1 cellular context compared by ENCODE assay signal in genomic region chr2:264493-265468, GRCh38.
TF ChIP-seq lines count a peak whose summit lies in the region.

Gene ACP1, plus strand, starts transcription at chr2:264947. Its CDS starts 18 bp downstream, at chr2:264965.

TF ChIP-seq in HepG2, 621 proteins besides CTCF, POLR2A, EP300 and RAD21 (continued from another document and continues in another):
- TF ChIP-seq, protein P1, sequence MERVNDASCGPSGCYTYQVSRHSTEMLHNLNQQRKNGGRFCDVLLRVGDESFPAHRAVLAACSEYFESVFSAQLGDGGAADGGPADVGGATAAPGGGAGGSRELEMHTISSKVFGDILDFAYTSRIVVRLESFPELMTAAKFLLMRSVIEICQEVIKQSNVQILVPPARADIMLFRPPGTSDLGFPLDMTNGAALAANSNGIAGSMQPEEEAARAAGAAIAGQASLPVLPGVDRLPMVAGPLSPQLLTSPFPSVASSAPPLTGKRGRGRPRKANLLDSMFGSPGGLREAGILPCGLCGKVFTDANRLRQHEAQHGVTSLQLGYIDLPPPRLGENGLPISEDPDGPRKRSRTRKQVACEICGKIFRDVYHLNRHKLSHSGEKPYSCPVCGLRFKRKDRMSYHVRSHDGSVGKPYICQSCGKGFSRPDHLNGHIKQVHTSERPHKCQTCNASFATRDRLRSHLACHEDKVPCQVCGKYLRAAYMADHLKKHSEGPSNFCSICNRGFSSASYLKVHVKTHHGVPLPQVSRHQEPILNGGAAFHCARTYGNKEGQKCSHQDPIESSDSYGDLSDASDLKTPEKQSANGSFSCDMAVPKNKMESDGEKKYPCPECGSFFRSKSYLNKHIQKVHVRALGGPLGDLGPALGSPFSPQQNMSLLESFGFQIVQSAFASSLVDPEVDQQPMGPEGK (CRISPR knock-in tag; IDR thresholded peaks at IDR 0.05): peak; percentile 68
- TF ChIP-seq, protein P2, sequence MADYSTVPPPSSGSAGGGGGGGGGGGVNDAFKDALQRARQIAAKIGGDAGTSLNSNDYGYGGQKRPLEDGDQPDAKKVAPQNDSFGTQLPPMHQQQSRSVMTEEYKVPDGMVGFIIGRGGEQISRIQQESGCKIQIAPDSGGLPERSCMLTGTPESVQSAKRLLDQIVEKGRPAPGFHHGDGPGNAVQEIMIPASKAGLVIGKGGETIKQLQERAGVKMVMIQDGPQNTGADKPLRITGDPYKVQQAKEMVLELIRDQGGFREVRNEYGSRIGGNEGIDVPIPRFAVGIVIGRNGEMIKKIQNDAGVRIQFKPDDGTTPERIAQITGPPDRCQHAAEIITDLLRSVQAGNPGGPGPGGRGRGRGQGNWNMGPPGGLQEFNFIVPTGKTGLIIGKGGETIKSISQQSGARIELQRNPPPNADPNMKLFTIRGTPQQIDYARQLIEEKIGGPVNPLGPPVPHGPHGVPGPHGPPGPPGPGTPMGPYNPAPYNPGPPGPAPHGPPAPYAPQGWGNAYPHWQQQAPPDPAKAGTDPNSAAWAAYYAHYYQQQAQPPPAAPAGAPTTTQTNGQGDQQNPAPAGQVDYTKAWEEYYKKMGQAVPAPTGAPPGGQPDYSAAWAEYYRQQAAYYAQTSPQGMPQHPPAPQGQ (CRISPR knock-in tag; IDR thresholded peaks at IDR 0.05; ENCODE audit: borderline replicate concordance): no peak; the same call in 1 of the 2 replicates
- TF ChIP-seq CENPBD1 (CRISPR knock-in tag; IDR thresholded peaks at IDR 0.05; ENCODE audit: borderline replicate concordance, low read depth) (no peak), ZSCAN21 (CRISPR knock-in tag; IDR thresholded peaks at IDR 0.05; ENCODE audit: borderline replicate concordance) (peak; percentile 65; the same call in 1 of the 2 replicates), HES4 (CRISPR knock-in tag; IDR thresholded peaks at IDR 0.05; ENCODE audit: borderline replicate concordance) (peak; percentile 71; the same call in 1 of the 2 replicates), KDM6A (CRISPR knock-in tag; IDR thresholded peaks at IDR 0.05; ENCODE audit: low read depth) (peak; percentile 9; the same call in 1 of the 2 replicates), ZEB1 (IDR thresholded peaks at IDR 0.05; ENCODE audit: insufficient replicate concordance, low read depth) (peak; percentile 100), TBX2 (CRISPR knock-in tag; IDR thresholded peaks at IDR 0.05; ENCODE audit: borderline replicate concordance) (peak; percentile 78; the same call in 1 of the 2 replicates), POLR2AphosphoS5 (IDR thresholded peaks at IDR 0.05; ENCODE audit: low read depth, low read length) (peak; percentile 94), MBD4 (IDR thresholded peaks at IDR 0.05; ENCODE audit: borderline replicate concordance, low read length) (no peak), ZNF768 (CRISPR knock-in tag; IDR thresholded peaks at IDR 0.05) (peak; percentile 74; the same call in 1 of the 2 replicates), GATAD2A (CRISPR knock-in tag; IDR thresholded peaks at IDR 0.05) (0 out of 2 replicates have a peak, but pooled peaks have one; percentile 7), KMT2A (CRISPR knock-in tag; IDR thresholded peaks at IDR 0.05) (peak; percentile 91), CBX5 (CRISPR knock-in tag; IDR thresholded peaks at IDR 0.05; ENCODE audit: borderline replicate concordance) (no peak), SRSF4 (IDR thresholded peaks at IDR 0.05; ENCODE audit: low read depth, low read length, poor library complexity, severe bottlenecking) (no peak), RBFOX2 (IDR thresholded peaks at IDR 0.05; ENCODE audit: low read depth, low read length) (peak; percentile 99), ZMYM2 (CRISPR knock-in tag; IDR thresholded peaks at IDR 0.05) (no peak), MAFG (CRISPR knock-in tag; IDR thresholded peaks at IDR 0.05) (no peak), ZNF572 (CRISPR knock-in tag; IDR thresholded peaks at IDR 0.05) (peak; percentile 61; the same call in 1 of the 2 replicates), ZNF263 (CRISPR knock-in tag; IDR thresholded peaks at IDR 0.05) (0 out of 2 replicates have a peak, but pooled peaks have one; percentile 42), FOXC1 (CRISPR knock-in tag; IDR thresholded peaks at IDR 0.05; ENCODE audit: borderline replicate concordance) (no peak), ZNF530 (CRISPR knock-in tag; IDR thresholded peaks at IDR 0.05; ENCODE audit: low read depth) (0 out of 2 replicates have a peak, but pooled peaks have one; percentile 61), ZNF253 (CRISPR knock-in tag; IDR thresholded peaks at IDR 0.05; ENCODE audit: borderline replicate concordance) (peak; percentile 64; the same call in 1 of the 2 replicates), ZBTB3 (CRISPR knock-in tag; IDR thresholded peaks at IDR 0.05; ENCODE audit: borderline replicate concordance, low read depth) (no peak; the same call in 1 of the 2 replicates), ZNF790 (CRISPR knock-in tag; IDR thresholded peaks at IDR 0.05; ENCODE audit: borderline replicate concordance) (no peak), XRCC5 (optimal IDR thresholded peaks at IDR 0.05; ENCODE audit: low read length) (peak; percentile 79), ZNF703 (CRISPR knock-in tag; IDR thresholded peaks at IDR 0.05; ENCODE audit: borderline replicate concordance) (no peak), EED (CRISPR knock-in tag; IDR thresholded peaks at IDR 0.05) (no peak), ZNF547 (CRISPR knock-in tag; IDR thresholded peaks at IDR 0.05) (peak; percentile 89; the same call in 1 of the 2 replicates), MAFF (IDR thresholded peaks at IDR 0.05; ENCODE audit: low read depth, low read length) (no peak), XBP1 (CRISPR knock-in tag; IDR thresholded peaks at IDR 0.05) (no peak), NFE2L2 (IDR thresholded peaks at IDR 0.05; ENCODE audit: low read length) (no peak), ZNF713 (CRISPR knock-in tag; IDR thresholded peaks at IDR 0.05) (no peak), NFYC (CRISPR knock-in tag; IDR thresholded peaks at IDR 0.05) (peak; percentile 21; the same call in 1 of the 2 replicates)
- TF ChIP-seq, protein P3, sequence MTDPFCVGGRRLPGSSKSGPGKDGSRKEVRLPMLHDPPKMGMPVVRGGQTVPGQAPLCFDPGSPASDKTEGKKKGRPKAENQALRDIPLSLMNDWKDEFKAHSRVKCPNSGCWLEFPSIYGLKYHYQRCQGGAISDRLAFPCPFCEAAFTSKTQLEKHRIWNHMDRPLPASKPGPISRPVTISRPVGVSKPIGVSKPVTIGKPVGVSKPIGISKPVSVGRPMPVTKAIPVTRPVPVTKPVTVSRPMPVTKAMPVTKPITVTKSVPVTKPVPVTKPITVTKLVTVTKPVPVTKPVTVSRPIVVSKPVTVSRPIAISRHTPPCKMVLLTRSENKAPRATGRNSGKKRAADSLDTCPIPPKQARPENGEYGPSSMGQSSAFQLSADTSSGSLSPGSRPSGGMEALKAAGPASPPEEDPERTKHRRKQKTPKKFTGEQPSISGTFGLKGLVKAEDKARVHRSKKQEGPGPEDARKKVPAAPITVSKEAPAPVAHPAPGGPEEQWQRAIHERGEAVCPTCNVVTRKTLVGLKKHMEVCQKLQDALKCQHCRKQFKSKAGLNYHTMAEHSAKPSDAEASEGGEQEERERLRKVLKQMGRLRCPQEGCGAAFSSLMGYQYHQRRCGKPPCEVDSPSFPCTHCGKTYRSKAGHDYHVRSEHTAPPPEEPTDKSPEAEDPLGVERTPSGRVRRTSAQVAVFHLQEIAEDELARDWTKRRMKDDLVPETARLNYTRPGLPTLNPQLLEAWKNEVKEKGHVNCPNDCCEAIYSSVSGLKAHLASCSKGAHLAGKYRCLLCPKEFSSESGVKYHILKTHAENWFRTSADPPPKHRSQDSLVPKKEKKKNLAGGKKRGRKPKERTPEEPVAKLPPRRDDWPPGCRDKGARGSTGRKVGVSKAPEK (CRISPR knock-in tag; IDR thresholded peaks at IDR 0.05; ENCODE audit: borderline replicate concordance): no peak
- TF ChIP-seq, protein P4, sequence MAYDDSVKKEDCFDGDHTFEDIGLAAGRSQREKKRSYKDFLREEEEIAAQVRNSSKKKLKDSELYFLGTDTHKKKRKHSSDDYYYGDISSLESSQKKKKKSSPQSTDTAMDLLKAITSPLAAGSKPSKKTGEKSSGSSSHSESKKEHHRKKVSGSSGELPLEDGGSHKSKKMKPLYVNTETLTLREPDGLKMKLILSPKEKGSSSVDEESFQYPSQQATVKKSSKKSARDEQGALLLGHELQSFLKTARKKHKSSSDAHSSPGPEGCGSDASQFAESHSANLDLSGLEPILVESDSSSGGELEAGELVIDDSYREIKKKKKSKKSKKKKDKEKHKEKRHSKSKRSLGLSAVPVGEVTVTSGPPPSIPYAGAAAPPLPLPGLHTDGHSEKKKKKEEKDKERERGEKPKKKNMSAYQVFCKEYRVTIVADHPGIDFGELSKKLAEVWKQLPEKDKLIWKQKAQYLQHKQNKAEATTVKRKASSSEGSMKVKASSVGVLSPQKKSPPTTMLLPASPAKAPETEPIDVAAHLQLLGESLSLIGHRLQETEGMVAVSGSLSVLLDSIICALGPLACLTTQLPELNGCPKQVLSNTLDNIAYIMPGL (CRISPR knock-in tag; IDR thresholded peaks at IDR 0.05; ENCODE audit: borderline replicate concordance in 1 of 2, low read depth in 1 of 2): peak; percentile 78 to 86
- TF ChIP-seq, protein P5, sequence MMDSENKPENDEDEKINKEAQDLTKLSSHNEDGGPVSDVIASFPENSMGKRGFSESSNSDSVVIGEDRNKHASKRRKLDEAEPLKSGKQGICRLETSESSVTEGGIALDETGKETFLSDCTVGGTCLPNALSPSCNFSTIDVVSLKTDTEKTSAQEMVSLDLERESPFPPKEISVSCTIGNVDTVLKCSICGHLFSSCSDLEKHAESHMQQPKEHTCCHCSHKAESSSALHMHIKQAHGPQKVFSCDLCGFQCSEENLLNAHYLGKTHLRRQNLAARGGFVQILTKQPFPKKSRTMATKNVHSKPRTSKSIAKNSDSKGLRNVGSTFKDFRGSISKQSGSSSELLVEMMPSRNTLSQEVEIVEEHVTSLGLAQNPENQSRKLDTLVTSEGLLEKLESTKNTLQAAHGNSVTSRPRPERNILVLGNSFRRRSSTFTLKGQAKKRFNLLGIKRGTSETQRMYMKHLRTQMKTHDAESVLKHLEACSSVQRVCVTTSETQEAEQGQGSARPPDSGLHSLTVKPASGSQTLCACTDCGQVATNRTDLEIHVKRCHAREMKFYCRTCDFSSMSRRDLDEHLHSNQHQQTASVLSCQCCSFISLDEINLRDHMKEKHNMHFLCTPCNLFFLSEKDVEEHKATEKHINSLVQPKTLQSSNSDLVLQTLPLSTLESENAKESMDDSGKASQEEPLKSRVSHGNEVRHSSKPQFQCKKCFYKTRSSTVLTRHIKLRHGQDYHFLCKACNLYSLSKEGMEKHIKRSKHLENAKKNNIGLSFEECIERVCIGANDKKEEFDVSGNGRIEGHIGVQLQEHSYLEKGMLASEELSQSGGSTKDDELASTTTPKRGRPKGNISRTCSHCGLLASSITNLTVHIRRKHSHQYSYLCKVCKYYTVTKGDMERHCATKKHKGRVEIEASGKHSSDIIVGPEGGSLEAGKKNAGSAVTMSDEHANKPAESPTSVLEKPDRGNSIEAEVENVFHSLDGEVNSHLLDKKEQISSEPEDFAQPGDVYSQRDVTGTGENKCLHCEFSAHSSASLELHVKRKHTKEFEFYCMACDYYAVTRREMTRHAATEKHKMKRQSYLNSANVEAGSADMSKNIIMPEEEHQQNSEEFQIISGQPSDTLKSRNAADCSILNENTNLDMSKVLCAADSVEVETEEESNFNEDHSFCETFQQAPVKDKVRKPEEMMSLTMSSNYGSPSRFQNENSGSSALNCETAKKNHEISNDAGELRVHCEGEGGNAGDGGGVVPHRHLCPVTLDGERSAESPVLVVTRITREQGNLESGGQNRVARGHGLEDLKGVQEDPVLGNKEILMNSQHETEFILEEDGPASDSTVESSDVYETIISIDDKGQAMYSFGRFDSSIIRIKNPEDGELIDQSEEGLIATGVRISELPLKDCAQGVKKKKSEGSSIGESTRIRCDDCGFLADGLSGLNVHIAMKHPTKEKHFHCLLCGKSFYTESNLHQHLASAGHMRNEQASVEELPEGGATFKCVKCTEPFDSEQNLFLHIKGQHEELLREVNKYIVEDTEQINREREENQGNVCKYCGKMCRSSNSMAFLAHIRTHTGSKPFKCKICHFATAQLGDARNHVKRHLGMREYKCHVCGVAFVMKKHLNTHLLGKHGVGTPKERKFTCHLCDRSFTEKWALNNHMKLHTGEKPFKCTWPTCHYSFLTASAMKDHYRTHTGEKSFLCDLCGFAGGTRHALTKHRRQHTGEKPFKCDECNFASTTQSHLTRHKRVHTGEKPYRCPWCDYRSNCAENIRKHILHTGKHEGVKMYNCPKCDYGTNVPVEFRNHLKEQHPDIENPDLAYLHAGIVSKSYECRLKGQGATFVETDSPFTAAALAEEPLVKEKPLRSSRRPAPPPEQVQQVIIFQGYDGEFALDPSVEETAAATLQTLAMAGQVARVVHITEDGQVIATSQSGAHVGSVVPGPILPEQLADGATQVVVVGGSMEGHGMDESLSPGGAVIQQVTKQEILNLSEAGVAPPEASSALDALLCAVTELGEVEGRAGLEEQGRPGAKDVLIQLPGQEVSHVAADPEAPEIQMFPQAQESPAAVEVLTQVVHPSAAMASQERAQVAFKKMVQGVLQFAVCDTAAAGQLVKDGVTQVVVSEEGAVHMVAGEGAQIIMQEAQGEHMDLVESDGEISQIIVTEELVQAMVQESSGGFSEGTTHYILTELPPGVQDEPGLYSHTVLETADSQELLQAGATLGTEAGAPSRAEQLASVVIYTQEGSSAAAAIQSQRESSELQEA (CRISPR knock-in tag; IDR thresholded peaks at IDR 0.05; ENCODE audit: not compliant biosample characterization): peak; percentile 95
- TF ChIP-seq, protein P6, sequence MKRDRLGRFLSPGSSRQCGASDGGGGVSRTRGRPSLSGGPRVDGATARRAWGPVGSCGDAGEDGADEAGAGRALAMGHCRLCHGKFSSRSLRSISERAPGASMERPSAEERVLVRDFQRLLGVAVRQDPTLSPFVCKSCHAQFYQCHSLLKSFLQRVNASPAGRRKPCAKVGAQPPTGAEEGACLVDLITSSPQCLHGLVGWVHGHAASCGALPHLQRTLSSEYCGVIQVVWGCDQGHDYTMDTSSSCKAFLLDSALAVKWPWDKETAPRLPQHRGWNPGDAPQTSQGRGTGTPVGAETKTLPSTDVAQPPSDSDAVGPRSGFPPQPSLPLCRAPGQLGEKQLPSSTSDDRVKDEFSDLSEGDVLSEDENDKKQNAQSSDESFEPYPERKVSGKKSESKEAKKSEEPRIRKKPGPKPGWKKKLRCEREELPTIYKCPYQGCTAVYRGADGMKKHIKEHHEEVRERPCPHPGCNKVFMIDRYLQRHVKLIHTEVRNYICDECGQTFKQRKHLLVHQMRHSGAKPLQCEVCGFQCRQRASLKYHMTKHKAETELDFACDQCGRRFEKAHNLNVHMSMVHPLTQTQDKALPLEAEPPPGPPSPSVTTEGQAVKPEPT (CRISPR knock-in tag; IDR thresholded peaks at IDR 0.05; ENCODE audit: low read depth): no peak
- TF ChIP-seq, protein P7, sequence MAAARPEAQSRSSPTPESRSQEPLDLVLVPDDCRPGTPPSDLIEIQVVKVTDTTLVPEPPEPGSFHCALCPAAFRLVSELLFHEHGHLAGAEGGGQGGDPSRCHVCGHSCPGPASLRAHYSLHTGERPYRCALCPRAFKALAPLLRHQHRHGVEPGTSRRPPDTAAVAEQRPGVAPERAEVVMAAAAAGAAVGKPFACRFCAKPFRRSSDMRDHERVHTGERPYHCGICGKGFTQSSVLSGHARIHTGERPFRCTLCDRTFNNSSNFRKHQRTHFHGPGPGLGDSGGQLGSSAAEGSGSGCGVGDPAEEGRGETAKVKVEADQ (CRISPR knock-in tag; IDR thresholded peaks at IDR 0.05; ENCODE audit: borderline replicate concordance): peak; percentile 76; the same call in 1 of the 2 replicates
